22 cellular contexts compared by ENCODE assay signal in genomic region chr5:57513785-57514184, GRCh38. TPM values are rescaled to one million over a fixed set of nuclear protein-coding genes. Genes with fewer than 3 reads are reported as not detected.
"Had no signal": no experiment of that assay in that cellular context is flagged by ENCODE, and none has a peak within 500 bp of the region (broad histone marks: within the 10 kb centered on the region; RNA-seq: fewer than 3 reads in every experiment).

No MANE protein-coding gene starts in this region.

- H3K4me1 Mint-ChIP-seq: activated CD4-positive, alpha-beta T cell treated with anti-CD3 and anti-CD28 coated beads, Interleukin-2, amount 10 ng/mL, durations not matched to agents 7 days and 5 days; activated naive CD4-positive, alpha-beta T cell treated with anti-CD3 and anti-CD28 coated beads, Interleukin-2, amount 50 U/mL, for 24 hours; immature natural killer cell; naive B cell; neural crest cell had no signal

- H3K9me3 Mint-ChIP-seq: activated CD4-positive, alpha-beta T cell treated with anti-CD3 and anti-CD28 coated beads, Interleukin-2, amount 10 ng/mL, durations not matched to agents 7 days and 5 days; activated naive CD4-positive, alpha-beta T cell treated with anti-CD3 and anti-CD28 coated beads, Interleukin-2, amount 50 U/mL, for 24 hours; activated T-cell treated with anti-CD3 and anti-CD28 coated beads, Interleukin-2, amount 50 U/mL, for 4 hours had no signal

- H3K4me3 Mint-ChIP-seq: activated CD4-positive, alpha-beta T cell treated with anti-CD3 and anti-CD28 coated beads, Interleukin-2, amount 10 ng/mL, durations not matched to agents 7 days and 5 days; activated naive CD4-positive, alpha-beta T cell treated with anti-CD3 and anti-CD28 coated beads, Interleukin-2, amount 50 U/mL, for 24 hours; activated T-cell treated with anti-CD3 and anti-CD28 coated beads, Interleukin-2, amount 50 U/mL, for 4 hours; dendritic cell treated with granulocyte-macrophage colony-stimulating factor and Interleukin-4, amounts not matched to agents 40 ng/mL and 50 ng/mL, for 4 days; immature natural killer cell; naive B cell; neural crest cell had no signal

- H3K27me3 Mint-ChIP-seq: dendritic cell treated with granulocyte-macrophage colony-stimulating factor and Interleukin-4, amounts not matched to agents 40 ng/mL and 50 ng/mL, for 4 days had no signal

- H3K4me3 ChIP-seq: gastrocnemius medialis, heart right ventricle, left ventricle myocardium inferior, tibial nerve had no signal

- ATAC-seq: activated T-cell treated with anti-CD3 and anti-CD28 coated beads, Interleukin-2, amount 50 U/mL, for 4 hours; esophagus mucosa; gastrocnemius medialis; heart right ventricle had no signal

- H3K36me3 Mint-ChIP-seq: activated naive CD4-positive, alpha-beta T cell treated with anti-CD3 and anti-CD28 coated beads, Interleukin-2, amount 50 U/mL, for 24 hours; immature natural killer cell; naive B cell had no signal

- DNase-seq: activated CD4-positive, alpha-beta T cell treated with anti-CD3 and anti-CD28 coated beads, Interleukin-2, amount 10 ng/mL, durations not matched to agents 7 days and 5 days; activated CD8-positive, alpha-beta memory T cell treated with anti-CD3 and anti-CD28 coated beads, Interleukin-2, amount 50 U/mL, for 4 hours; activated effector memory CD4-positive, alpha-beta T cell treated with Interleukin-2 at 50 U/mL for 16 hours; activated T-cell treated with anti-CD3 and anti-CD28 coated beads, Interleukin-2, amount 50 U/mL, for 4 hours; cerebellar nuclear complex; effector CD8-positive, alpha-beta T cell; gastrocnemius medialis; heart right ventricle; immature natural killer cell; kidney glomerular epithelial cell; left ventricle myocardium inferior; mammary epithelial cell; naive B cell; stimulated activated naive CD4-positive, alpha-beta T cell treated with Interleukin-2 at 50 U/mL for 16 hours had no signal

- H3K27ac Mint-ChIP-seq: activated CD4-positive, alpha-beta T cell treated with anti-CD3 and anti-CD28 coated beads, Interleukin-2, amount 10 ng/mL, durations not matched to agents 7 days and 5 days; activated naive CD4-positive, alpha-beta T cell treated with anti-CD3 and anti-CD28 coated beads, Interleukin-2, amount 50 U/mL, for 24 hours; dendritic cell treated with granulocyte-macrophage colony-stimulating factor and Interleukin-4, amounts not matched to agents 40 ng/mL and 50 ng/mL, for 4 days; immature natural killer cell; naive B cell; progenitor cell of endocrine pancreas had no signal

RNA-seq across cellular contexts. Expression of gene ACTBL2, which starts 31.2 kb away (rescaled TPM):
- total RNA-seq: activated CD4-positive, alpha-beta T cell treated with anti-CD3 and anti-CD28 coated beads, Interleukin-2, amount 10 ng/mL, durations not matched to agents 7 days and 5 days; activated T-cell treated with anti-CD3 and anti-CD28 coated beads, Interleukin-2, amount 50 U/mL, for 4 hours; esophagus mucosa; gastrocnemius medialis; heart right ventricle; left ventricle myocardium inferior; mononuclear cell; neural crest cell; osteoblast; progenitor cell of endocrine pancreas; tibial nerve had no signal
